In the genomic region with DNA sequence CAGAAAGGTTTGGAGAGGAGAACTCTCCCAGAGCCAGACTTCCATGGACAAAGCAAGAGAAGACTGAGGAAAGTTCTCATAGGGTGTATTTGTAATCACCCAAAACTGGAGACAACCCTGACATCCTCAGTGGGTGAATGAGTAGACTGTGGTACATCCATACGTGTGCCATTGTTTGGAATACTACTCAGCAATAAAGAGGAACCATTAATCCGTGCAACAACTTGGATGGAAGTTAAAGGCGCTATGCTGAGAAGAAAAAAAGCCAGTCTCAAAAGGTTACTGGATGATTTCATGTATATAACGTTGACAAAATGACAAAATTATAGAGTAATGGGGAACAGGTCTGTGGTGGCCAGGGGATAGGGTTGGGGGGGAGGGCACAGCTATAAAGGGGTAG, we compare ENCODE assay signal across 7 cellular contexts.
"Had no signal": no experiment of that assay in that cellular context is flagged by ENCODE, and none has a peak within 500 bp of the region (broad histone marks: within the 10 kb centered on the region; RNA-seq: fewer than 3 reads in every experiment).

No MANE protein-coding gene starts in this region.

- H3K4me1 Mint-ChIP-seq: H9 had no signal

- DNase-seq: H9, HCEC 1CT, HFFc6, IMR-90, KBM-7 had no signal

- H3K27ac Mint-ChIP-seq: GM23338, H9, HFFc6 had no signal

- ATAC-seq: GM23338 had no signal

- H3K4me3 ChIP-seq: GM23338 had no signal

- H3K9me3 Mint-ChIP-seq: HFFc6 had no signal

- H3K27ac ChIP-seq: KMS-11 had no signal

- H3K4me3 Mint-ChIP-seq: GM23338, H9, HFFc6 had no signal
